1 cellular context compared by ENCODE assay signal in genomic region chr20:57480444-57481152, GRCh38.
TF ChIP-seq lines count a peak whose summit lies in the region.

No MANE protein-coding gene starts in this region.

TF ChIP-seq in SK-N-SH, 30 proteins besides CTCF, POLR2A, EP300 and RAD21 (continued from another document):
- TF ChIP-seq RXRA (IDR thresholded peaks at IDR 0.05; ENCODE audit: borderline replicate concordance, low read depth) (no peak), TAF1 (IDR thresholded peaks at IDR 0.05; ENCODE audit: borderline replicate concordance, low read depth, low read length) (no peak), RCOR1 (IDR thresholded peaks at IDR 0.05; ENCODE audit: low read length) (no peak)
